11 cellular contexts compared by ENCODE assay signal in genomic region chr2:186913870-186914269, GRCh38.
DNase-seq lines count a peak whose midpoint lies in the region; ATAC-seq, FAIRE-seq and TF ChIP-seq lines count a peak whose summit lies in the region.
"Had no signal": no experiment of that assay in that cellular context is flagged by ENCODE, and none has a peak within 500 bp of the region (broad histone marks: within the 10 kb centered on the region; RNA-seq: fewer than 3 reads in every experiment).

No MANE protein-coding gene starts in this region.

- no peaks in the 10 kb centered on the region for H4K20me1 ChIP-seq in OCI-LY3 (ENCODE audit: insufficient read depth, low read length)
- H4K20me1 ChIP-seq: BLaER1 treated with 17β-estradiol and CSF1 and Interleukin-3, amounts not matched to agents 10 nM and 100 nM had no signal

- no peaks in the 10 kb centered on the region for H3K9me3 ChIP-seq in OCI-LY3 (ENCODE audit: insufficient read depth, low read length)
- no peaks in the 10 kb centered on the region for H3K9me3 ChIP-seq in WERI-Rb-1 (ENCODE audit: severe bottlenecking)
- H3K9me3 ChIP-seq: BLaER1 treated with 17β-estradiol and CSF1 and Interleukin-3, amounts not matched to agents 10 nM and 100 nM had no signal

- ATAC-seq in GM21390 (IDR thresholded peaks at IDR 0.05; ENCODE audit: unreplicated experiment): peak; percentile 93
- peak; percentile 76 for ATAC-seq in HG03097 (IDR thresholded peaks at IDR 0.05; ENCODE audit: low FRiP score, unreplicated experiment)
- ATAC-seq: activated CD8-positive, alpha-beta T cell treated with anti-CD3 and anti-CD28 coated beads, Interleukin-2, amount 10 ng/mL, durations not matched to agents 7 days and 5 days had no signal

- no peaks in the 10 kb centered on the region for H3K27me3 ChIP-seq in OCI-LY3 (ENCODE audit: low read depth, low read length)
- no peaks in the 10 kb centered on the region for H3K27me3 ChIP-seq in WERI-Rb-1 (ENCODE audit: insufficient read depth, low read depth, severe bottlenecking)
- H3K27me3 ChIP-seq: BLaER1 treated with 17β-estradiol and CSF1 and Interleukin-3, amounts not matched to agents 10 nM and 100 nM had no signal

- no peaks in the 10 kb centered on the region for H3K79me2 ChIP-seq in OCI-LY3 (ENCODE audit: low read length)

- H3K9ac ChIP-seq in OCI-LY3 (ENCODE audit: low read length): no peak overlapping the region
- H3K9ac ChIP-seq: BLaER1 treated with 17β-estradiol and CSF1 and Interleukin-3, amounts not matched to agents 10 nM and 100 nM had no signal

- H3K27ac ChIP-seq in OCI-LY3 (ENCODE audit: low read length) (no peak overlapping the region), WERI-Rb-1 (no peak overlapping the region)
- H3K27ac ChIP-seq: BLaER1 treated with 17β-estradiol and CSF1 and Interleukin-3, amounts not matched to agents 10 nM and 100 nM had no signal

- H3K4me3 ChIP-seq in OCI-LY3 (ENCODE audit: low read length) (peak overlapping the region; percentile 58; the same call in 1 of the 2 replicates), WERI-Rb-1 (ENCODE audit: low read depth, low read length) (no peak overlapping the region)
- H3K4me3 ChIP-seq: BLaER1 treated with 17β-estradiol and CSF1 and Interleukin-3, amounts not matched to agents 10 nM and 100 nM had no signal

- 0 out of 2 replicates have a peak overlapping the region, but pooled peaks have one; percentile 78 for H2AFZ ChIP-seq in OCI-LY3 (ENCODE audit: low read depth, low read length)

- no peak for TF ChIP-seq CTCF in OCI-LY3 (IDR thresholded peaks at IDR 0.05; ENCODE audit: low read depth, low read length)
- TF ChIP-seq CTCF in WERI-Rb-1 (IDR thresholded peaks at IDR 0.05; ENCODE audit: low read depth, low read length): no peak

- DNase-seq in GM18507 (ENCODE audit: extremely low spot score, insufficient read length, low read depth): no peak
- no peak for DNase-seq in hypothalamus (lab: John Stamatoyannopoulos, UW)
- DNase-seq in WERI-Rb-1: no peak
- no peak for DNase-seq in NCI-H510A treated with DMSO at 0.1 percent for 48 hours (lab: John Stamatoyannopoulos, UW)
- DNase-seq in NCI-H2171 treated with DMSO at 0.1 percent for 48 hours (lab: John Stamatoyannopoulos, UW): no peak
- DNase-seq: activated CD8-positive, alpha-beta T cell treated with anti-CD3 and anti-CD28 coated beads, Interleukin-2, amount 10 ng/mL, durations not matched to agents 7 days and 5 days; aorta had no signal

- H3K36me3 ChIP-seq in OCI-LY3 (replicated peaks; ENCODE audit: low read depth, low read length) (no peaks in the 10 kb centered on the region), WERI-Rb-1 (no peaks in the 10 kb centered on the region)
- H3K36me3 ChIP-seq: BLaER1 treated with 17β-estradiol and CSF1 and Interleukin-3, amounts not matched to agents 10 nM and 100 nM had no signal

- peaks cover 19% of the 10 kb centered on the region for H3K4me1 ChIP-seq in OCI-LY3 (ENCODE audit: low read length)

- FAIRE-seq in GM18507 (lab: Jason Lieb, UNC): peak; percentile 72

- peak overlapping the region; percentile 72 for H3K4me2 ChIP-seq in OCI-LY3 (ENCODE audit: low read length)
- H3K4me2 ChIP-seq: BLaER1 treated with 17β-estradiol and CSF1 and Interleukin-3, amounts not matched to agents 10 nM and 100 nM had no signal
